Comparison of ENCODE assay signal across 22 cellular contexts in the genomic region with DNA sequence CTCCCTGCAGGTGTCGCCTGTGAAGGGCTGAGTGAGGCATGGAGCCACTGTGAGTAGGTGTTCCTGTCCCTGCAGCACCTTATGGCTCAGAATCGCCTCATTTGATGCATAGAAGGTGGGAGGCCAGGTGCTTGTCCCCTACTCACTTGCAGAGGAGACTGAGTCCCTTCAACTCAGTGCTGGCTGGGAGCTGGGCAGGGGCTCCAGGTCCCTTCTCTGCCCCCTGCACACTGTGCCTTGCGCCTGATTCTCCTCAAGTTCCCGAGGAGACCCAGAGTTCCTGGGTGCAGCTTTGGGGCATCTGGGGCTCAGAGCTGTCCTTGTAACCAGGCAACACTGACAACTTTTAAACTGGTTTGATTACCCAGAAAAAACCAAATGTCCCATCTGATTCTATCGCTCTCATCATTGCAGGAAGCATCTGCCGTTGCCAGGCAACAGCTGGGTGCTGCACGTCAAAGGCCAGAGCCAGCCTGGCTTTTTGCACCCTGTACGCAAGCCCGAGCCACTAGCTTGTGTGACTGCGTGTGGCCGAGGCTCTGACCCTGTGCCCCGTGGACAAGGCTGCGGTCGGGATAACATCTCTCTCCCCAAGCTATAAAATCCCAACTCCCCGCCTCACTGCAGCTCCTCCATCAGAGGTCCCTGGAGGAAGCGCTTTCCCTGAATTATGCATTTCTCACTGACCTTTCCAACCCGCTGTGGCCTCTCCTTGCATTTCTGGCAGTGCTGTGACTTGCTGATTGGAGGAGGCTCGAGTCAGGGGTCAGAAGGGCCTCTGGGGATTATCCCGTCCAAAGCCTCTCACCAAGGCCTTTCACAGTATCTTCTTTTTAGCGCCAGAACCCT.
DNase-seq lines count a peak whose midpoint lies in the region; ATAC-seq and TF ChIP-seq lines count a peak whose summit lies in the region.
"Had no signal": no experiment of that assay in that cellular context is flagged by ENCODE, and none has a peak within 500 bp of the region (broad histone marks: within the 10 kb centered on the region; RNA-seq: fewer than 3 reads in every experiment).

No MANE protein-coding gene starts in this region.

- TF ChIP-seq CTCF in GM20000 (IDR thresholded peaks at IDR 0.05; ENCODE audit: extremely low read depth, missing control alignments) = no peak

- DNase-seq in NCI-H748 (lab: John Stamatoyannopoulos, UW; ENCODE audit: unreplicated experiment) (peak; percentile 50), NCI-H748 treated with DMSO at 0.1 percent for 48 hours (lab: John Stamatoyannopoulos, UW) (no peak), RPMI7951 (ENCODE audit: low read depth) (peak; percentile 74), left kidney (ENCODE audit: low read depth, low spot score) (peak; percentile 61), sciatic nerve (ENCODE audit: low spot score) (no peak), head of caudate nucleus (no peak), GM20000 (ENCODE audit: low spot score) (no peak)
- DNase-seq in stimulated activated CD4-positive, alpha-beta T cell treated with anti-CD3 and anti-CD28 coated beads, Interleukin-4, amount 100 ng/mL, for 1 hour = no peak
- DNase-seq: activated CD4-positive, alpha-beta T cell treated with anti-CD3 and anti-CD28 coated beads for 4 hours; activated naive CD4-positive, alpha-beta T cell; activated T-cell treated with anti-CD3 and anti-CD28 coated beads, Interleukin-2, amount 50 U/mL, for 4 hours; Calu3; effector CD4-positive, alpha-beta T cell; EL; GM23248; heart right ventricle; Kasumi-1; left cardiac atrium; NCI-H187 treated with DMSO at 0.1 percent for 48 hours; PC-3; stimulated activated CD4-positive, alpha-beta T cell treated with anti-CD3 and anti-CD28 coated beads, Interleukin-4, amount 100 ng/mL, for 4 hours; stimulated activated naive CD4-positive, alpha-beta T cell had no signal

- ATAC-seq in sciatic nerve = peak; percentile 67
- ATAC-seq: activated T-cell treated with anti-CD3 and anti-CD28 coated beads, Interleukin-2, amount 50 U/mL, for 4 hours; heart right ventricle; left cardiac atrium; PC-3 had no signal

- intact Hi-C loops in sciatic nerve (cut with DNase I) (no loop called here), head of caudate nucleus (cut with DNase I) (no loop called here)

Comparison
In these comparisons a context has a peak if more than half of its experiments do, and no peak if none do; other contexts are left out.
1. DNase-seq: peak in NCI-H748 (single experiment), RPMI7951 (single experiment) and left kidney (single experiment); none in NCI-H748 treated with DMSO at 0.1 percent for 48 hours (single experiment), sciatic nerve (single experiment), head of caudate nucleus (0 of 42), stimulated activated CD4-positive, alpha-beta T cell treated with anti-CD3 and anti-CD28 coated beads, Interleukin-4, amount 100 ng/mL, for 1 hour (single experiment) and GM20000 (single experiment).